1 cellular context compared by ENCODE assay signal in the genomic region with DNA sequence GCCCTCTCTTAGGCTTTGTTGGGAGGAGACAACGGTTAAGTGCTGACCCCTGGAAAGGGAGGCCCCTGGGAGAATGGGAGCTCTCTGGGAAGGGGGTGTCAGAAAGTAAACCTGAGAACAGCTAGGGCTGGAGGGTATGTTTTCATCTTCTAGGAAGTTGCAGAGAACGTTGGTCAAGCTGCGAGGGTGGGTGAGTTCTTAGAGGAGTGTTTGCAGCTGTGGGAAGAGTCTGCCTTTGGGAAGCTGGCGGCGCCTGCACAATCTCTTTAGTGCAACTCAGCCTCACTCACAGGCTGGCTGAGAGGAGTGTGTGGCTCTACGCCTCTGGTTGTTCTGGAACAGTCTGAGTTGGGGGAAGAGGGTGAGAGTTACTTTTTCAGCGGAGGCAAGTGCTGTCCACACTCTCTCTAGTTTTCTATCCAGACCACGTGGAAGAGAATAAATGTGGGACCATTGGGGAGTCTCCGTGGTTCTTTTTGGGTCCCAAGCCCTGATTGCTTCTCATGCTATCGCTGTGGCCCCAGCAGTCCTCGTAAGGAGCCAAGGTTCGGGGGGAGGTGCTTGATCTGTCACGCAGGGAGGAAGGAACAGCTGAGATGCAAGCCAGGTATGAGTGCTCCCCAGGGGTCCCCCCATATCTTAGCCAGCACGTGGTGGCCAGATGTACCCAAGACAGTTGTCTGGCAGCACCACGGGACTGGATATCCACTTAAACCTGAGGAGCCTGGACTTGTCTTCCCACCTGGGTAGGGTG.
TF ChIP-seq lines count a peak whose summit lies in the region.

No MANE protein-coding gene starts in this region.

TF ChIP-seq in GM12878, 131 proteins besides CTCF, POLR2A, EP300 and RAD21 (continued from another document):
- TF ChIP-seq PAX5 (IDR thresholded peaks at IDR 0.05; ENCODE audit: borderline replicate concordance, low read depth, low read length) (0 out of 2 replicates have a peak, but pooled peaks have one; percentile 26), RBBP5 (conservative IDR thresholded peaks at IDR 0.05) (no peak), BHLHE40 (IDR thresholded peaks at IDR 0.05; ENCODE audit: borderline replicate concordance in 1 of 2, low read depth in 2 of 2, low read length in 1 of 2) (peak in 1 of 2 experiments; percentile 71; a peak in 2 of 4 replicates), ZBED1 (IDR thresholded peaks at IDR 0.05; ENCODE audit: borderline replicate concordance) (no peak; the same call in 1 of the 2 replicates), BACH1 (IDR thresholded peaks at IDR 0.05; ENCODE audit: borderline replicate concordance) (0 out of 2 replicates have a peak, but pooled peaks have one; percentile 12), EED (IDR thresholded peaks at IDR 0.05; ENCODE audit: low read depth) (no peak), LARP7 (IDR thresholded peaks at IDR 0.05) (no peak), IKZF1 (conservative IDR thresholded peaks at IDR 0.05) (no peak), ZNF24 (IDR thresholded peaks at IDR 0.05) (no peak), ATF7 (IDR thresholded peaks at IDR 0.05; ENCODE audit: low read depth) (no peak), BMI1 (IDR thresholded peaks at IDR 0.05; ENCODE audit: borderline replicate concordance) (no peak), FOS (IDR thresholded peaks at IDR 0.05; ENCODE audit: borderline replicate concordance, extremely low read depth, insufficient read length) (no peak), TCF7 (IDR thresholded peaks at IDR 0.05; ENCODE audit: borderline replicate concordance) (no peak), TARDBP (IDR thresholded peaks at IDR 0.05; ENCODE audit: borderline replicate concordance) (0 out of 2 replicates have a peak, but pooled peaks have one; percentile 36), RFX5 (IDR thresholded peaks at IDR 0.05; ENCODE audit: low read depth, low read length) (no peak), NFIC (IDR thresholded peaks at IDR 0.05; ENCODE audit: low read depth, low read length) (no peak), CBX5 (IDR thresholded peaks at IDR 0.05; ENCODE audit: low read depth) (no peak), BCL11A (IDR thresholded peaks at IDR 0.05; ENCODE audit: low read depth, low read length) (peak; percentile 82), TCF3 (IDR thresholded peaks at IDR 0.05; ENCODE audit: borderline replicate concordance, insufficient read depth, low read depth, low read length) (peak; percentile 84; the same call in 1 of the 2 replicates), MEF2A (IDR thresholded peaks at IDR 0.05; ENCODE audit: insufficient read depth, low read depth, low read length) (0 out of 2 replicates have a peak, but pooled peaks have one; percentile 46), SUZ12 (IDR thresholded peaks at IDR 0.05; ENCODE audit: unreplicated experiment) (no peak), SMAD1 (IDR thresholded peaks at IDR 0.05; ENCODE audit: low read depth, partially characterized antibody) (no peak), SMARCA5 (IDR thresholded peaks at IDR 0.05) (0 out of 2 replicates have a peak, but pooled peaks have one; percentile 30), MYC (IDR thresholded peaks at IDR 0.05; ENCODE audit: insufficient read depth, insufficient read length, insufficient replicate concordance, low read length, severe bottlenecking) (peak; percentile 40)
- TF ChIP-seq, protein P1, sequence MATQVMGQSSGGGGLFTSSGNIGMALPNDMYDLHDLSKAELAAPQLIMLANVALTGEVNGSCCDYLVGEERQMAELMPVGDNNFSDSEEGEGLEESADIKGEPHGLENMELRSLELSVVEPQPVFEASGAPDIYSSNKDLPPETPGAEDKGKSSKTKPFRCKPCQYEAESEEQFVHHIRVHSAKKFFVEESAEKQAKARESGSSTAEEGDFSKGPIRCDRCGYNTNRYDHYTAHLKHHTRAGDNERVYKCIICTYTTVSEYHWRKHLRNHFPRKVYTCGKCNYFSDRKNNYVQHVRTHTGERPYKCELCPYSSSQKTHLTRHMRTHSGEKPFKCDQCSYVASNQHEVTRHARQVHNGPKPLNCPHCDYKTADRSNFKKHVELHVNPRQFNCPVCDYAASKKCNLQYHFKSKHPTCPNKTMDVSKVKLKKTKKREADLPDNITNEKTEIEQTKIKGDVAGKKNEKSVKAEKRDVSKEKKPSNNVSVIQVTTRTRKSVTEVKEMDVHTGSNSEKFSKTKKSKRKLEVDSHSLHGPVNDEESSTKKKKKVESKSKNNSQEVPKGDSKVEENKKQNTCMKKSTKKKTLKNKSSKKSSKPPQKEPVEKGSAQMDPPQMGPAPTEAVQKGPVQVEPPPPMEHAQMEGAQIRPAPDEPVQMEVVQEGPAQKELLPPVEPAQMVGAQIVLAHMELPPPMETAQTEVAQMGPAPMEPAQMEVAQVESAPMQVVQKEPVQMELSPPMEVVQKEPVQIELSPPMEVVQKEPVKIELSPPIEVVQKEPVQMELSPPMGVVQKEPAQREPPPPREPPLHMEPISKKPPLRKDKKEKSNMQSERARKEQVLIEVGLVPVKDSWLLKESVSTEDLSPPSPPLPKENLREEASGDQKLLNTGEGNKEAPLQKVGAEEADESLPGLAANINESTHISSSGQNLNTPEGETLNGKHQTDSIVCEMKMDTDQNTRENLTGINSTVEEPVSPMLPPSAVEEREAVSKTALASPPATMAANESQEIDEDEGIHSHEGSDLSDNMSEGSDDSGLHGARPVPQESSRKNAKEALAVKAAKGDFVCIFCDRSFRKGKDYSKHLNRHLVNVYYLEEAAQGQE (IDR thresholded peaks at IDR 0.05; ENCODE audit: low read depth, low read length): no peak
- TF ChIP-seq, protein P2, sequence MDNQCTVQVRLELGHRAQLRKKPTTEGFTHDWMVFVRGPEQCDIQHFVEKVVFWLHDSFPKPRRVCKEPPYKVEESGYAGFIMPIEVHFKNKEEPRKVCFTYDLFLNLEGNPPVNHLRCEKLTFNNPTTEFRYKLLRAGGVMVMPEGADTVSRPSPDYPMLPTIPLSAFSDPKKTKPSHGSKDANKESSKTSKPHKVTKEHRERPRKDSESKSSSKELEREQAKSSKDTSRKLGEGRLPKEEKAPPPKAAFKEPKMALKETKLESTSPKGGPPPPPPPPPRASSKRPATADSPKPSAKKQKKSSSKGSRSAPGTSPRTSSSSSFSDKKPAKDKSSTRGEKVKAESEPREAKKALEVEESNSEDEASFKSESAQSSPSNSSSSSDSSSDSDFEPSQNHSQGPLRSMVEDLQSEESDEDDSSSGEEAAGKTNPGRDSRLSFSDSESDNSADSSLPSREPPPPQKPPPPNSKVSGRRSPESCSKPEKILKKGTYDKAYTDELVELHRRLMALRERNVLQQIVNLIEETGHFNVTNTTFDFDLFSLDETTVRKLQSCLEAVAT (IDR thresholded peaks at IDR 0.05): no peak; the same call in 1 of the 2 replicates
- TF ChIP-seq, protein P3, sequence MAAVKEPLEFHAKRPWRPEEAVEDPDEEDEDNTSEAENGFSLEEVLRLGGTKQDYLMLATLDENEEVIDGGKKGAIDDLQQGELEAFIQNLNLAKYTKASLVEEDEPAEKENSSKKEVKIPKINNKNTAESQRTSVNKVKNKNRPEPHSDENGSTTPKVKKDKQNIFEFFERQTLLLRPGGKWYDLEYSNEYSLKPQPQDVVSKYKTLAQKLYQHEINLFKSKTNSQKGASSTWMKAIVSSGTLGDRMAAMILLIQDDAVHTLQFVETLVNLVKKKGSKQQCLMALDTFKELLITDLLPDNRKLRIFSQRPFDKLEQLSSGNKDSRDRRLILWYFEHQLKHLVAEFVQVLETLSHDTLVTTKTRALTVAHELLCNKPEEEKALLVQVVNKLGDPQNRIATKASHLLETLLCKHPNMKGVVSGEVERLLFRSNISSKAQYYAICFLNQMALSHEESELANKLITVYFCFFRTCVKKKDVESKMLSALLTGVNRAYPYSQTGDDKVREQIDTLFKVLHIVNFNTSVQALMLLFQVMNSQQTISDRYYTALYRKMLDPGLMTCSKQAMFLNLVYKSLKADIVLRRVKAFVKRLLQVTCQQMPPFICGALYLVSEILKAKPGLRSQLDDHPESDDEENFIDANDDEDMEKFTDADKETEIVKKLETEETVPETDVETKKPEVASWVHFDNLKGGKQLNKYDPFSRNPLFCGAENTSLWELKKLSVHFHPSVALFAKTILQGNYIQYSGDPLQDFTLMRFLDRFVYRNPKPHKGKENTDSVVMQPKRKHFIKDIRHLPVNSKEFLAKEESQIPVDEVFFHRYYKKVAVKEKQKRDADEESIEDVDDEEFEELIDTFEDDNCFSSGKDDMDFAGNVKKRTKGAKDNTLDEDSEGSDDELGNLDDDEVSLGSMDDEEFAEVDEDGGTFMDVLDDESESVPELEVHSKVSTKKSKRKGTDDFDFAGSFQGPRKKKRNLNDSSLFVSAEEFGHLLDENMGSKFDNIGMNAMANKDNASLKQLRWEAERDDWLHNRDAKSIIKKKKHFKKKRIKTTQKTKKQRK (IDR thresholded peaks at IDR 0.05; ENCODE audit: low read depth, low read length): no peak
- TF ChIP-seq, protein P4, sequence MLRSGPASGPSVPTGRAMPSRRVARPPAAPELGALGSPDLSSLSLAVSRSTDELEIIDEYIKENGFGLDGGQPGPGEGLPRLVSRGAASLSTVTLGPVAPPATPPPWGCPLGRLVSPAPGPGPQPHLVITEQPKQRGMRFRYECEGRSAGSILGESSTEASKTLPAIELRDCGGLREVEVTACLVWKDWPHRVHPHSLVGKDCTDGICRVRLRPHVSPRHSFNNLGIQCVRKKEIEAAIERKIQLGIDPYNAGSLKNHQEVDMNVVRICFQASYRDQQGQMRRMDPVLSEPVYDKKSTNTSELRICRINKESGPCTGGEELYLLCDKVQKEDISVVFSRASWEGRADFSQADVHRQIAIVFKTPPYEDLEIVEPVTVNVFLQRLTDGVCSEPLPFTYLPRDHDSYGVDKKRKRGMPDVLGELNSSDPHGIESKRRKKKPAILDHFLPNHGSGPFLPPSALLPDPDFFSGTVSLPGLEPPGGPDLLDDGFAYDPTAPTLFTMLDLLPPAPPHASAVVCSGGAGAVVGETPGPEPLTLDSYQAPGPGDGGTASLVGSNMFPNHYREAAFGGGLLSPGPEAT (IDR thresholded peaks at IDR 0.05; ENCODE audit: low read depth): no peak
- TF ChIP-seq, protein P5, sequence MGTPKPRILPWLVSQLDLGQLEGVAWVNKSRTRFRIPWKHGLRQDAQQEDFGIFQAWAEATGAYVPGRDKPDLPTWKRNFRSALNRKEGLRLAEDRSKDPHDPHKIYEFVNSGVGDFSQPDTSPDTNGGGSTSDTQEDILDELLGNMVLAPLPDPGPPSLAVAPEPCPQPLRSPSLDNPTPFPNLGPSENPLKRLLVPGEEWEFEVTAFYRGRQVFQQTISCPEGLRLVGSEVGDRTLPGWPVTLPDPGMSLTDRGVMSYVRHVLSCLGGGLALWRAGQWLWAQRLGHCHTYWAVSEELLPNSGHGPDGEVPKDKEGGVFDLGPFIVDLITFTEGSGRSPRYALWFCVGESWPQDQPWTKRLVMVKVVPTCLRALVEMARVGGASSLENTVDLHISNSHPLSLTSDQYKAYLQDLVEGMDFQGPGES (IDR thresholded peaks at IDR 0.05): no peak
- TF ChIP-seq, protein P6, sequence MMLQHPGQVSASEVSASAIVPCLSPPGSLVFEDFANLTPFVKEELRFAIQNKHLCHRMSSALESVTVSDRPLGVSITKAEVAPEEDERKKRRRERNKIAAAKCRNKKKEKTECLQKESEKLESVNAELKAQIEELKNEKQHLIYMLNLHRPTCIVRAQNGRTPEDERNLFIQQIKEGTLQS (IDR thresholded peaks at IDR 0.05; ENCODE audit: borderline replicate concordance, extremely low read depth, low read depth, low read length): no peak
- TF ChIP-seq, protein P7, sequence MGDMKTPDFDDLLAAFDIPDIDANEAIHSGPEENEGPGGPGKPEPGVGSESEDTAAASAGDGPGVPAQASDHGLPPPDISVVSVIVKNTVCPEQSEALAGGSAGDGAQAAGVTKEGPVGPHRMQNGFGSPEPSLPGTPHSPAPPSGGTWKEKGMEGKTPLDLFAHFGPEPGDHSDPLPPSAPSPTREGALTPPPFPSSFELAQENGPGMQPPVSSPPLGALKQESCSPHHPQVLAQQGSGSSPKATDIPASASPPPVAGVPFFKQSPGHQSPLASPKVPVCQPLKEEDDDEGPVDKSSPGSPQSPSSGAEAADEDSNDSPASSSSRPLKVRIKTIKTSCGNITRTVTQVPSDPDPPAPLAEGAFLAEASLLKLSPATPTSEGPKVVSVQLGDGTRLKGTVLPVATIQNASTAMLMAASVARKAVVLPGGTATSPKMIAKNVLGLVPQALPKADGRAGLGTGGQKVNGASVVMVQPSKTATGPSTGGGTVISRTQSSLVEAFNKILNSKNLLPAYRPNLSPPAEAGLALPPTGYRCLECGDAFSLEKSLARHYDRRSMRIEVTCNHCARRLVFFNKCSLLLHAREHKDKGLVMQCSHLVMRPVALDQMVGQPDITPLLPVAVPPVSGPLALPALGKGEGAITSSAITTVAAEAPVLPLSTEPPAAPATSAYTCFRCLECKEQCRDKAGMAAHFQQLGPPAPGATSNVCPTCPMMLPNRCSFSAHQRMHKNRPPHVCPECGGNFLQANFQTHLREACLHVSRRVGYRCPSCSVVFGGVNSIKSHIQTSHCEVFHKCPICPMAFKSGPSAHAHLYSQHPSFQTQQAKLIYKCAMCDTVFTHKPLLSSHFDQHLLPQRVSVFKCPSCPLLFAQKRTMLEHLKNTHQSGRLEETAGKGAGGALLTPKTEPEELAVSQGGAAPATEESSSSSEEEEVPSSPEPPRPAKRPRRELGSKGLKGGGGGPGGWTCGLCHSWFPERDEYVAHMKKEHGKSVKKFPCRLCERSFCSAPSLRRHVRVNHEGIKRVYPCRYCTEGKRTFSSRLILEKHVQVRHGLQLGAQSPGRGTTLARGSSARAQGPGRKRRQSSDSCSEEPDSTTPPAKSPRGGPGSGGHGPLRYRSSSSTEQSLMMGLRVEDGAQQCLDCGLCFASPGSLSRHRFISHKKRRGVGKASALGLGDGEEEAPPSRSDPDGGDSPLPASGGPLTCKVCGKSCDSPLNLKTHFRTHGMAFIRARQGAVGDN (IDR thresholded peaks at IDR 0.05): peak; percentile 43; the same call in 1 of the 2 replicates
- TF ChIP-seq, protein P8, sequence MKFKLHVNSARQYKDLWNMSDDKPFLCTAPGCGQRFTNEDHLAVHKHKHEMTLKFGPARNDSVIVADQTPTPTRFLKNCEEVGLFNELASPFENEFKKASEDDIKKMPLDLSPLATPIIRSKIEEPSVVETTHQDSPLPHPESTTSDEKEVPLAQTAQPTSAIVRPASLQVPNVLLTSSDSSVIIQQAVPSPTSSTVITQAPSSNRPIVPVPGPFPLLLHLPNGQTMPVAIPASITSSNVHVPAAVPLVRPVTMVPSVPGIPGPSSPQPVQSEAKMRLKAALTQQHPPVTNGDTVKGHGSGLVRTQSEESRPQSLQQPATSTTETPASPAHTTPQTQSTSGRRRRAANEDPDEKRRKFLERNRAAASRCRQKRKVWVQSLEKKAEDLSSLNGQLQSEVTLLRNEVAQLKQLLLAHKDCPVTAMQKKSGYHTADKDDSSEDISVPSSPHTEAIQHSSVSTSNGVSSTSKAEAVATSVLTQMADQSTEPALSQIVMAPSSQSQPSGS (IDR thresholded peaks at IDR 0.05; ENCODE audit: low read length): no peak
TF ChIP-seq in GM12878: peak in this region for 23.
